Comparison of ENCODE assay signal across 28 cellular contexts in the genomic region with DNA sequence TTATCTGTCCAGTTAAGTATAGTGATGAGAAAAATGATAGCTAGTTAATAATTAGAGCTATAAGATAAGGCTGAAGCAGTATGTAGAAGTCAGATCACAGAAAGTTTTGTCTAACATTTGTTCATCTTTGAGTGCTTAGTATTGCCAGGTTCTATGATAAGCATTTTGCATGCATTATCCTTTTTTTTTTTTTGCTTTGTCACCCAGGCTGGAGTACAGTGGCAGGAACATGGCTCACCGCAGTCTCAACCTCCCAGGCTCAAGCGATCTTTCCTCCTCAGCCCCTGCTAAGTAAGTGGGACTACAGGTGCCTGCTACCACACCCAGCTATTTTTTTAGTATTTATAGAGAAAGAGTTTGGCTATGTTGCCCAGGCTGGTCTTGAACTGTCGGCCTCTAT. TPM values are rescaled to one million over a fixed set of nuclear protein-coding genes. Genes with fewer than 3 reads are reported as not detected.
"Had no signal": no experiment of that assay in that cellular context is flagged by ENCODE, and none has a peak within 500 bp of the region (broad histone marks: within the 10 kb centered on the region; RNA-seq: fewer than 3 reads in every experiment).

No MANE protein-coding gene starts in this region.

- H3K9me3 Mint-ChIP-seq: natural killer cell; stimulated activated memory B cell treated with anti-CD40 and anti-IgM and Interleukin-4, amounts not matched to agents 10 μg/mL and 1 μg/mL and 100 μg/mL, for 72 hours; stimulated activated naive CD8-positive, alpha-beta T cell treated with anti-CD3 and anti-CD28 coated beads, Interleukin-15, amount 100 ng/mL, for 72 hours had no signal

- ATAC-seq: left cardiac atrium; left lung; natural killer cell; stimulated activated memory B cell treated with anti-CD40 and anti-IgM and Interleukin-4, amounts not matched to agents 10 μg/mL and 1 μg/mL and 100 μg/mL, for 72 hours; stimulated activated naive CD8-positive, alpha-beta T cell treated with anti-CD3 and anti-CD28 coated beads, Interleukin-15, amount 100 ng/mL, for 72 hours had no signal

- H3K4me3 Mint-ChIP-seq: mesothelial cell of epicardium; naive B cell; natural killer cell; stimulated activated memory B cell treated with anti-CD40 and anti-IgM and Interleukin-4, amounts not matched to agents 10 μg/mL and 1 μg/mL and 100 μg/mL, for 72 hours; stimulated activated naive CD8-positive, alpha-beta T cell treated with anti-CD3 and anti-CD28 coated beads, Interleukin-15, amount 100 ng/mL, for 72 hours had no signal

- H3K4me1 Mint-ChIP-seq: naive B cell; natural killer cell; stimulated activated memory B cell treated with anti-CD40 and anti-IgM and Interleukin-4, amounts not matched to agents 10 μg/mL and 1 μg/mL and 100 μg/mL, for 72 hours; stimulated activated naive CD8-positive, alpha-beta T cell treated with anti-CD3 and anti-CD28 coated beads, Interleukin-15, amount 100 ng/mL, for 72 hours had no signal

- H3K4me1 ChIP-seq: left lung, right atrium auricular region, testis, thyroid gland, transverse colon, upper lobe of left lung had no signal

- FAIRE-seq: keratinocyte had no signal

- H3K36me3 ChIP-seq: left lung, ovary, right atrium auricular region, thyroid gland, transverse colon, upper lobe of left lung had no signal

- DNase-seq: hippocampal formation; kidney glomerular epithelial cell; left cardiac atrium; left lung; mesendoderm; naive B cell; natural killer cell; ovary; right lobe of liver; stimulated activated CD4-positive, alpha-beta T cell treated with anti-CD3 and anti-CD28 coated beads, Interleukin-1b, Interleukin-23, amount 100 ng/mL, for 48 hours; stimulated activated CD4-positive, alpha-beta T cell treated with anti-CD3 and anti-CD28 coated beads, Interleukin-2, amount 100 ng/mL, for 48 hours; stimulated activated CD4-positive, alpha-beta T cell treated with anti-CD3 and anti-CD28 coated beads, Interleukin-4, amount 100 ng/mL, for 4 hours; stimulated activated CD8-positive, alpha-beta memory T cell treated with anti-CD3 and anti-CD28 coated beads, Interleukin-4, amount 100 ng/mL, for 48 hours; stimulated activated naive CD4-positive, alpha-beta T cell treated with Interleukin-2 at 50 U/mL for 16 hours; stimulated activated naive CD8-positive, alpha-beta T cell treated with anti-CD3 and anti-CD28 coated beads, Interleukin-15, amount 100 ng/mL, for 72 hours; testis; thyroid gland; transverse colon; upper lobe of left lung had no signal

- H3K27me3 Mint-ChIP-seq: progenitor cell of endocrine pancreas; stimulated activated memory B cell treated with anti-CD40 and anti-IgM and Interleukin-4, amounts not matched to agents 10 μg/mL and 1 μg/mL and 100 μg/mL, for 72 hours had no signal

- H3K36me3 Mint-ChIP-seq: mesothelial cell of epicardium; naive B cell; natural killer cell; stimulated activated memory B cell treated with anti-CD40 and anti-IgM and Interleukin-4, amounts not matched to agents 10 μg/mL and 1 μg/mL and 100 μg/mL, for 72 hours had no signal

- H3K4me3 ChIP-seq: left lung, lung, ovary, right atrium auricular region, right lobe of liver, smooth muscle cell, testis, thyroid gland, transverse colon, upper lobe of left lung had no signal

- H3K27ac ChIP-seq: left lung, ovary, right atrium auricular region, testis, thyroid gland, transverse colon, upper lobe of left lung had no signal

- H3K9me3 ChIP-seq: left lung, ovary, right atrium auricular region, right lobe of liver, testis, thyroid gland, upper lobe of left lung had no signal

- H3K27me3 ChIP-seq: left lung, ovary, right atrium auricular region, right lobe of liver, testis, thyroid gland, transverse colon, upper lobe of left lung had no signal

- H3K27ac Mint-ChIP-seq: mesothelial cell of epicardium; naive B cell; natural killer cell; progenitor cell of endocrine pancreas; stimulated activated memory B cell treated with anti-CD40 and anti-IgM and Interleukin-4, amounts not matched to agents 10 μg/mL and 1 μg/mL and 100 μg/mL, for 72 hours; stimulated activated naive CD8-positive, alpha-beta T cell treated with anti-CD3 and anti-CD28 coated beads, Interleukin-15, amount 100 ng/mL, for 72 hours had no signal

RNA-seq across cellular contexts. Expression of a gene that starts 17.5 kb away (rescaled TPM):
- total RNA-seq: natural killer cell, omental fat pad, progenitor cell of endocrine pancreas, smooth muscle cell, thyroid gland, urinary bladder had no signal
- polyA plus RNA-seq: ovary, smooth muscle cell had no signal
